8 cellular contexts compared by ENCODE assay signal in genomic region chr4:99894998-99895397, GRCh38. TPM values are rescaled to one million over a fixed set of nuclear protein-coding genes. Genes with fewer than 3 reads are reported as not detected.
DNase-seq lines count a peak whose midpoint lies in the region; ATAC-seq and TF ChIP-seq lines count a peak whose summit lies in the region.

No MANE protein-coding gene starts in this region.

- H3K9me3 ChIP-seq in ES-I3 (ENCODE audit: control insufficient read depth, insufficient read depth, low read length) (no peaks in the 10 kb centered on the region), SU-DHL-6 (ENCODE audit: insufficient read depth, low read length) (no peaks in the 10 kb centered on the region), psoas muscle (no peaks in the 10 kb centered on the region)

- TF ChIP-seq CTCF in SU-DHL-6 (IDR thresholded peaks at IDR 0.05; ENCODE audit: insufficient read depth, low read length, poor library complexity, severe bottlenecking) (no peak), fibroblast of pulmonary artery (IDR thresholded peaks at IDR 0.05; ENCODE audit: low read length, missing control alignments) (no peak), psoas muscle (IDR thresholded peaks at IDR 0.05) (no peak)

- H3K9me2 ChIP-seq in SU-DHL-6 (replicated peaks; ENCODE audit: insufficient read depth, low read length) = no peaks in the 10 kb centered on the region

- no peaks in the 10 kb centered on the region for H4K20me1 ChIP-seq in SU-DHL-6 (ENCODE audit: low read depth, low read length)

- intact Hi-C loops in psoas muscle (cut with DNase I) = loop anchor here (2.0 to 5.0 kb wide), 3 partner anchors 52 to 333 kb away; partner anchors contain the start of genes DNAJB14 (in 1 of the 2) and TRMT10A (in 1 of the 2)

- H3K4me1 ChIP-seq in ES-I3 (ENCODE audit: insufficient read depth, low read length) = no peaks in the 10 kb centered on the region
- H3K4me1 ChIP-seq in psoas muscle = peaks cover 17% of the 10 kb centered on the region

- H3K4me2 ChIP-seq in SU-DHL-6 (ENCODE audit: low read depth, low read length, poor library complexity, severe bottlenecking) = peak overlapping the region; percentile 70

- DNase-seq in fibroblast of pulmonary artery (ENCODE audit: low read depth) = no peak
- no peak for DNase-seq in psoas muscle
- no peak for DNase-seq in cortex of kidney (lab: John Stamatoyannopoulos, UW)

- H3K27me3 ChIP-seq in SU-DHL-6 (ENCODE audit: low read length) (no peaks in the 10 kb centered on the region), psoas muscle (ENCODE audit: insufficient read depth in 3 of 3, low read length in 2 of 3) (no peaks in the 10 kb centered on the region)

- H3K4me3 ChIP-seq in SU-DHL-6 (ENCODE audit: insufficient read depth, low read length, poor library complexity, severe bottlenecking) (peak overlapping the region; percentile 57), fibroblast of pulmonary artery (replicated peaks; ENCODE audit: low read depth, low read length) (peak overlapping the region; percentile 90), psoas muscle (peak overlapping the region; percentile 86)

- peaks cover 21% of the 10 kb centered on the region for H3K79me2 ChIP-seq in SU-DHL-6 (ENCODE audit: insufficient read depth, low read length)

- no peak overlapping the region for H2AFZ ChIP-seq in SU-DHL-6 (ENCODE audit: low read depth, low read length, severe bottlenecking)

- H3K9ac ChIP-seq in ES-I3 (ENCODE audit: low read depth, low read length) (peak overlapping the region; percentile 71), SU-DHL-6 (ENCODE audit: low read length) (peak overlapping the region; percentile 55)

- H3K27ac ChIP-seq in SU-DHL-6 (ENCODE audit: low read depth, low read length) (peak overlapping the region; percentile 56), psoas muscle (peak overlapping the region; percentile 82)

- peaks cover 16% of the 10 kb centered on the region; the same call in 1 of the 2 replicates for H3F3A ChIP-seq in SU-DHL-6 (ENCODE audit: insufficient read depth)

- 91 to 96% (median 95%) methylated on average over 16 of the region's 16 CpGs for WGBS in psoas muscle, 3 donors

- no peaks in the 10 kb centered on the region for H3K36me3 ChIP-seq in ES-I3 (ENCODE audit: insufficient read depth, low read length)
- H3K36me3 ChIP-seq in SU-DHL-6 (ENCODE audit: low read length) = no peaks in the 10 kb centered on the region
- peaks cover 0 to 29% of the 10 kb centered on the region in 2 donors for H3K36me3 ChIP-seq in psoas muscle (ENCODE audit: insufficient read depth in 1 of 2, low read depth in 1 of 2)

- ATAC-seq in psoas muscle = no peak
- ATAC-seq in HG03108 (IDR thresholded peaks at IDR 0.05; ENCODE audit: unreplicated experiment) = no peak
- no peak for ATAC-seq in GM21786 (IDR thresholded peaks at IDR 0.05; ENCODE audit: unreplicated experiment)
- no peak for ATAC-seq in GM19455 (IDR thresholded peaks at IDR 0.05; ENCODE audit: unreplicated experiment)

RNA-seq across cellular contexts. Expression of gene LAMTOR3, which starts 0.8 kb away (rescaled TPM):
- total RNA-seq in psoas muscle = 10 to 100 TPM; 21.6 to 25.8 (median 23.2) TPM
- polyA plus RNA-seq in psoas muscle = 10 to 100 TPM; 22.4 to 43.6 (median 34.5) TPM

RNA-seq across cellular contexts. Expression of gene DNAJB14, which starts 51.4 kb away (rescaled TPM):
- 10 to 100 TPM; 10.1 to 15.1 (median 13.1) TPM for total RNA-seq in psoas muscle
- polyA plus RNA-seq in psoas muscle = 10 to 100 TPM in 1 of 3 donors, 1 to 10 TPM in 2; 3.3 to 16.7 (median 3.4) TPM

RNA-seq across cellular contexts. Expression of gene H2AZ1, which starts 55.1 kb away (rescaled TPM):
- total RNA-seq in psoas muscle = 100 to 1,000 TPM in 1 of 4 donors, 10 to 100 TPM in 3; 57.9 to 101 (median 65.8) TPM
- 100 to 1,000 TPM; 143 to 256 (median 247) TPM for polyA plus RNA-seq in psoas muscle
